3 cellular contexts compared by ENCODE assay signal in genomic region chr7:3790803-3791202, GRCh38.
TF ChIP-seq lines count a peak whose summit lies in the region.

No MANE protein-coding gene starts in this region.

TF ChIP-seq in A549, 52 proteins besides CTCF, POLR2A, EP300 and RAD21 (continued from another document):
- peak; percentile 31 for TF ChIP-seq ZFP36 (IDR thresholded peaks at IDR 0.05; ENCODE audit: borderline replicate concordance, partially characterized antibody)
TF ChIP-seq in A549: peak in this region for 1.

TF ChIP-seq in HEK293, 187 proteins besides CTCF, POLR2A, EP300 and RAD21:
- TF ChIP-seq ZNF266 (tag by site-specific recombination; IDR thresholded peaks at IDR 0.05; ENCODE audit: low read depth), result no peak
- peak; percentile 40; the same call in 1 of the 2 replicates for TF ChIP-seq ZNF768 (tag by site-specific recombination; IDR thresholded peaks at IDR 0.05)
- no peak for TF ChIP-seq SP2 (tag by site-specific recombination; IDR thresholded peaks at IDR 0.05)
- no peak for TF ChIP-seq ZNF623 (tag by site-specific recombination; IDR thresholded peaks at IDR 0.05)
- TF ChIP-seq TCF7L2 (IDR thresholded peaks at IDR 0.05; ENCODE audit: borderline replicate concordance, low read depth, low read length), result no peak
- no peak for TF ChIP-seq ZNF280C (tag by site-specific recombination; IDR thresholded peaks at IDR 0.05)
- no peak for TF ChIP-seq PBX3 (CRISPR knock-in tag; IDR thresholded peaks at IDR 0.05)
- TF ChIP-seq PRDM6 (tag by site-specific recombination; IDR thresholded peaks at IDR 0.05), result no peak
- no peak for TF ChIP-seq OVOL3 (tag by site-specific recombination; IDR thresholded peaks at IDR 0.05)

TF ChIP-seq in H1, 55 proteins besides CTCF, POLR2A, EP300 and RAD21:
- TF ChIP-seq KDM1A (IDR thresholded peaks at IDR 0.05; ENCODE audit: borderline replicate concordance, low read length) (peak; percentile 73; the same call in 1 of the 2 replicates), EGR1 (IDR thresholded peaks at IDR 0.05; ENCODE audit: borderline replicate concordance, low read depth, low read length) (no peak)
